Comparison of ENCODE assay signal across 8 cellular contexts in genomic region chr5:14204785-14205321, GRCh38.
DNase-seq lines count a peak whose midpoint lies in the region; ATAC-seq, FAIRE-seq and TF ChIP-seq lines count a peak whose summit lies in the region.

No MANE protein-coding gene starts in this region.

- DNase-seq in H54 (ENCODE audit: insufficient read length, low spot score) (no peak), RPMI7951 (ENCODE audit: low read depth) (peak; percentile 72), fibroblast of pulmonary artery (ENCODE audit: low read depth) (peak; percentile 94), pons (ENCODE audit: low spot score) (peak; percentile 45)
- no peak for DNase-seq in activated T-cell treated with anti-CD3 and anti-CD28 coated beads, Interleukin-2, amount 50 U/mL, for 1 hour
- DNase-seq in stimulated activated naive CD8-positive, alpha-beta T cell treated with anti-CD3 and anti-CD28 coated beads, Interleukin-15, amount 100 ng/mL, for 72 hours, result no peak
- no peak for DNase-seq in CD8-positive, alpha-beta T cell

- H3K9me3 Mint-ChIP-seq in stimulated activated naive CD8-positive, alpha-beta T cell treated with anti-CD3 and anti-CD28 coated beads, Interleukin-15, amount 100 ng/mL, for 72 hours, result no peaks in the 10 kb centered on the region
- H3K9me3 Mint-ChIP-seq in CD8-positive, alpha-beta T cell, result no peaks in the 10 kb centered on the region

- no peak for ATAC-seq in stimulated activated naive CD8-positive, alpha-beta T cell treated with anti-CD3 and anti-CD28 coated beads, Interleukin-15, amount 100 ng/mL, for 72 hours
- ATAC-seq in CD8-positive, alpha-beta T cell, result no peak
- no peak for ATAC-seq in GM18858 (IDR thresholded peaks at IDR 0.05; ENCODE audit: unreplicated experiment)

- H3K27me3 ChIP-seq in CD8-positive, alpha-beta T cell (ENCODE audit: insufficient read depth, low read length), result no peaks in the 10 kb centered on the region

- H3K4me3 Mint-ChIP-seq in stimulated activated naive CD8-positive, alpha-beta T cell treated with anti-CD3 and anti-CD28 coated beads, Interleukin-15, amount 100 ng/mL, for 72 hours, result no peak overlapping the region
- H3K4me3 Mint-ChIP-seq in CD8-positive, alpha-beta T cell, result no peak overlapping the region

- no peak overlapping the region for H3K27ac Mint-ChIP-seq in stimulated activated naive CD8-positive, alpha-beta T cell treated with anti-CD3 and anti-CD28 coated beads, Interleukin-15, amount 100 ng/mL, for 72 hours
- H3K27ac Mint-ChIP-seq in CD8-positive, alpha-beta T cell, result no peak overlapping the region

- FAIRE-seq in H54 (lab: Jason Lieb, UNC), result peak; percentile 68

- H3K9me3 ChIP-seq in CD8-positive, alpha-beta T cell (ENCODE audit: low read length), result no peaks in the 10 kb centered on the region

- no peak for TF ChIP-seq POLR2A in H54 (IDR thresholded peaks at IDR 0.05; ENCODE audit: low read depth, low read length)

- H3K27me3 Mint-ChIP-seq in stimulated activated naive CD8-positive, alpha-beta T cell treated with anti-CD3 and anti-CD28 coated beads, Interleukin-15, amount 100 ng/mL, for 72 hours, result peaks cover 23% of the 10 kb centered on the region
- peaks cover 11% of the 10 kb centered on the region for H3K27me3 Mint-ChIP-seq in CD8-positive, alpha-beta T cell (ENCODE audit: low read depth)

- no peaks in the 10 kb centered on the region for H3K36me3 Mint-ChIP-seq in CD8-positive, alpha-beta T cell

- POLR2A ChIA-PET in CD8-positive, alpha-beta T cell (lab: Charles Lee), result no interaction called here

- intact Hi-C loops in CD8-positive, alpha-beta T cell (cut with DNase I, micrococcal nuclease), result no loop called here

- CTCF ChIA-PET in CD8-positive, alpha-beta T cell (lab: Charles Lee), result no interaction called here

- peaks cover 10% of the 10 kb centered on the region for H3K4me1 Mint-ChIP-seq in stimulated activated naive CD8-positive, alpha-beta T cell treated with anti-CD3 and anti-CD28 coated beads, Interleukin-15, amount 100 ng/mL, for 72 hours
- peaks cover 2% of the 10 kb centered on the region for H3K4me1 Mint-ChIP-seq in CD8-positive, alpha-beta T cell (ENCODE audit: low read depth)

- no peaks in the 10 kb centered on the region for H3K36me3 ChIP-seq in CD8-positive, alpha-beta T cell (ENCODE audit: insufficient read depth, low read length)

- no peaks in the 10 kb centered on the region for H3K4me1 ChIP-seq in CD8-positive, alpha-beta T cell (ENCODE audit: insufficient read depth, low read length)

- TF ChIP-seq CTCF in fibroblast of pulmonary artery (IDR thresholded peaks at IDR 0.05; ENCODE audit: low read length, missing control alignments), result no peak
- no peak for TF ChIP-seq CTCF in CD8-positive, alpha-beta T cell (IDR thresholded peaks at IDR 0.05)

- H3K4me3 ChIP-seq in fibroblast of pulmonary artery (replicated peaks; ENCODE audit: low read depth, low read length), result peak overlapping the region; percentile 39
- no peak overlapping the region for H3K4me3 ChIP-seq in CD8-positive, alpha-beta T cell (ENCODE audit: low read depth, low read length)

- H3K27ac ChIP-seq in CD8-positive, alpha-beta T cell (ENCODE audit: low read depth, low read length), result no peak overlapping the region

Comparison
In these comparisons a context has a peak if more than half of its experiments do, and no peak if none do; other contexts are left out.
1. DNase-seq: peak in RPMI7951 (single experiment), fibroblast of pulmonary artery (single experiment) and pons (single experiment); none in H54 (single experiment), activated T-cell treated with anti-CD3 and anti-CD28 coated beads, Interleukin-2, amount 50 U/mL, for 1 hour (single experiment), stimulated activated naive CD8-positive, alpha-beta T cell treated with anti-CD3 and anti-CD28 coated beads, Interleukin-15, amount 100 ng/mL, for 72 hours (0 of 2) and CD8-positive, alpha-beta T cell (0 of 7).